ENCODE assay signal across 7 cellular contexts in genomic region chr2:89299196-89299595, GRCh38.
DNase-seq lines count a peak whose midpoint lies in the region; ATAC-seq lines count a peak whose summit lies in the region.
"Not testable (repeated sequence)": the region's sequence is repeated elsewhere in the genome, so short reads cannot be mapped to it uniquely, and the experiment has no call there.

No MANE protein-coding gene starts in this region.

- ATAC-seq in GM18907 (IDR thresholded peaks at IDR 0.05; ENCODE audit: unreplicated experiment) (peak; percentile 76), GM21367 (IDR thresholded peaks at IDR 0.05; ENCODE audit: unreplicated experiment) (peak; percentile 64), HG02798 (IDR thresholded peaks at IDR 0.05; ENCODE audit: poor library complexity, unreplicated experiment) (peak; percentile 55), HG03039 (IDR thresholded peaks at IDR 0.05; ENCODE audit: unreplicated experiment) (peak; percentile 57), HG03442 (IDR thresholded peaks at IDR 0.05; ENCODE audit: unreplicated experiment) (peak; percentile 89)
- peak; percentile 50 to 66 for ATAC-seq in activated T-cell treated with anti-CD3 and anti-CD28 coated beads, Interleukin-2, amount 50 U/mL, for 72 hours (replicated peaks in 1 of 2)
- peak; percentile 67 for ATAC-seq in stimulated activated effector memory CD8-positive, alpha-beta T cell treated with anti-CD3 and anti-CD28 coated beads, Interleukin-12 subunit alpha, Interleukin-12 subunit beta, amount 100 ng/mL, for 72 hours

- not testable (repeated sequence) for DNase-seq in activated T-cell treated with anti-CD3 and anti-CD28 coated beads, Interleukin-2, amount 50 U/mL, for 72 hours; stimulated activated effector memory CD8-positive, alpha-beta T cell treated with anti-CD3 and anti-CD28 coated beads, Interleukin-12 subunit alpha, Interleukin-12 subunit beta, amount 100 ng/mL, for 72 hours (ENCODE audit: low spot score in 2 of 2)

- H3K4me1 Mint-ChIP-seq in activated T-cell treated with anti-CD3 and anti-CD28 coated beads, Interleukin-2, amount 50 U/mL, for 72 hours (ENCODE audit: low read depth); stimulated activated effector memory CD8-positive, alpha-beta T cell treated with anti-CD3 and anti-CD28 coated beads, Interleukin-12 subunit alpha, Interleukin-12 subunit beta, amount 100 ng/mL, for 72 hours: not testable (repeated sequence)

- H3K27ac Mint-ChIP-seq in activated T-cell treated with anti-CD3 and anti-CD28 coated beads, Interleukin-2, amount 50 U/mL, for 72 hours; stimulated activated effector memory CD8-positive, alpha-beta T cell treated with anti-CD3 and anti-CD28 coated beads, Interleukin-12 subunit alpha, Interleukin-12 subunit beta, amount 100 ng/mL, for 72 hours: not testable (repeated sequence)

- not testable (repeated sequence) for H3K4me3 Mint-ChIP-seq in activated T-cell treated with anti-CD3 and anti-CD28 coated beads, Interleukin-2, amount 50 U/mL, for 72 hours; stimulated activated effector memory CD8-positive, alpha-beta T cell treated with anti-CD3 and anti-CD28 coated beads, Interleukin-12 subunit alpha, Interleukin-12 subunit beta, amount 100 ng/mL, for 72 hours

- H3K36me3 Mint-ChIP-seq in activated T-cell treated with anti-CD3 and anti-CD28 coated beads, Interleukin-2, amount 50 U/mL, for 72 hours (ENCODE audit: insufficient read depth in 2 of 2); stimulated activated effector memory CD8-positive, alpha-beta T cell treated with anti-CD3 and anti-CD28 coated beads, Interleukin-12 subunit alpha, Interleukin-12 subunit beta, amount 100 ng/mL, for 72 hours: not testable (repeated sequence)

- not testable (repeated sequence) for H3K9me3 Mint-ChIP-seq in activated T-cell treated with anti-CD3 and anti-CD28 coated beads, Interleukin-2, amount 50 U/mL, for 72 hours; stimulated activated effector memory CD8-positive, alpha-beta T cell treated with anti-CD3 and anti-CD28 coated beads, Interleukin-12 subunit alpha, Interleukin-12 subunit beta, amount 100 ng/mL, for 72 hours

- not testable (repeated sequence) for H3K27me3 Mint-ChIP-seq in activated T-cell treated with anti-CD3 and anti-CD28 coated beads, Interleukin-2, amount 50 U/mL, for 72 hours (ENCODE audit: low read depth)
